ENCODE assay signal across 13 cellular contexts in the genomic region with DNA sequence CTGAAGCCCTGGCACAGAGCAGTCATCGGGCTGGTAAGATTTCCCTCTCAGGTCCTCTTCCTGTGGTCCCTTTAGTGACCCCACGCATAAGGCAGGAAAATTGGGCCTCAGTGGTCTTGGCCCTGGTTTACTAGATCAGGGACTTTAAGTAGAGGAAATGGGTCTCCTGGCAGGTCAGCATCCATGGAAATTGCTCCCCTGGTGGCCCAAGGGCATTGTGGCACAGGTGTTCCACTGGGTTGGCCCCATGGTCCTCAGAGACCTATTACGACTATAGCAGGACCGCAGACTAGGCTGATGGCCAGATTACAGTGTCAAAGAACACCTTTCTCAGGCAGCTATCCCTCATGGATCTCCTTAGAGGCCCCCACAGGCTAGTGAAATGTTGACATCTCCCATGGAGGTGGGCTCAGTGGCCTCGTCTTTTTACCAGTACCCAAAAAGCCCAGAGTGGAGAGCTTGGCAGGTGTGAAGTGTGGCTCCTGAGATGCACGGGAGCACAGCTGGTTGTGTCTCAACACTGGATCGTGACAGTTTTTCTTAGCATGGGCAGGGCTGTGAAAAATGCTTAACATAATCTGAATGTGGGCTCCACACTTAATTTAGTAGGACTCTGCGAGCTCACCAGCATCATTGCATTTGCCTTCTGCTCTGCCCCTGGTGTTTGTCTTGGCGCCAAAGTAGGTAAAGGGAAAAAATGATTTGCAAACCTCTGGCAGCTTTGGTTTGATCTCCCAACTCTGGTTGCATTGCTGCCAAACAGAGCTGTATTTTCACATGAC.
A peak's percentile ranks its signal among the peaks of the same experiment; 100 is the strongest.
DNase-seq lines count a peak whose midpoint lies in the region; ATAC-seq and TF ChIP-seq lines count a peak whose summit lies in the region.
"Had no signal": no experiment of that assay in that cellular context is flagged by ENCODE, and none has a peak within 500 bp of the region (broad histone marks: within the 10 kb centered on the region; RNA-seq: fewer than 3 reads in every experiment).

No MANE protein-coding gene starts in this region.

- no peaks in the 10 kb centered on the region for H3K27me3 ChIP-seq in RWPE2 (ENCODE audit: insufficient read depth, poor library complexity, severe bottlenecking)
- no peaks in the 10 kb centered on the region for H3K27me3 ChIP-seq in psoas muscle (ENCODE audit: insufficient read depth in 3 of 3, low read length in 2 of 3)

- TF ChIP-seq CTCF in 22Rv1 (IDR thresholded peaks at IDR 0.05) = no peak; the same call in 1 of the 2 replicates
- TF ChIP-seq CTCF in RWPE2 (IDR thresholded peaks at IDR 0.05; ENCODE audit: poor library complexity, severe bottlenecking) = no peak
- TF ChIP-seq CTCF in fibroblast of pulmonary artery (IDR thresholded peaks at IDR 0.05; ENCODE audit: low read length, missing control alignments) = no peak
- TF ChIP-seq CTCF in psoas muscle (IDR thresholded peaks at IDR 0.05) = no peak

- H3K9me3 ChIP-seq in RWPE2 (ENCODE audit: severe bottlenecking) (no peaks in the 10 kb centered on the region), psoas muscle (no peaks in the 10 kb centered on the region)

- H3K4me3 ChIP-seq in RWPE2 (ENCODE audit: severe bottlenecking) (no peak overlapping the region), fibroblast of pulmonary artery (replicated peaks; ENCODE audit: low read depth, low read length) (no peak overlapping the region), psoas muscle (no peak overlapping the region)

- intact Hi-C loops in psoas muscle (cut with DNase I) = no loop called here

- WGBS in psoas muscle, 3 donors = 46 to 73% (median 53%) methylated on average over 9 of the region's 9 CpGs

- H3K27ac ChIP-seq in 22Rv1 = peak overlapping the region; percentile 74
- peak overlapping the region; percentile 52 for H3K27ac ChIP-seq in RWPE2 (ENCODE audit: poor library complexity, severe bottlenecking)
- H3K27ac ChIP-seq in psoas muscle = peak overlapping the region; percentile 99
- H3K27ac ChIP-seq in caudate nucleus (ENCODE audit: low read depth, low read length) = no peak overlapping the region

- DNase-seq in RWPE2 (ENCODE audit: low spot score) = no peak
- DNase-seq in fibroblast of pulmonary artery (ENCODE audit: low read depth) = peak; percentile 36
- DNase-seq in psoas muscle = no peak
- no peak for DNase-seq in HPDE6-E6E7 (ENCODE audit: extremely low spot score)
- no peak for DNase-seq in caudate nucleus (lab: John Stamatoyannopoulos, UW)
- DNase-seq in NCI-H510A treated with DMSO at 0.1 percent for 48 hours (lab: John Stamatoyannopoulos, UW) = no peak
- DNase-seq: activated naive CD8-positive, alpha-beta T cell treated with anti-CD3 and anti-CD28 coated beads, Interleukin-2, amount 50 U/mL, for 24 hours; activated T-cell treated with anti-CD3 and anti-CD28 coated beads, Interleukin-2, amount 50 U/mL, for 1 hour; IMR-90; naive thymus-derived CD8-positive, alpha-beta T cell; NCI-H1105 treated with DMSO at 0.1 percent for 48 hours had no signal

- 0 out of 2 replicates have a peak, but pooled peaks cover 3% of the 10 kb centered on the region for H3K36me3 ChIP-seq in RWPE2 (ENCODE audit: low read depth)
- H3K36me3 ChIP-seq in psoas muscle (ENCODE audit: insufficient read depth in 1 of 2, low read depth in 1 of 2) = no peaks in the 10 kb centered on the region

- H3K4me1 ChIP-seq in RWPE2 (ENCODE audit: insufficient read depth, poor library complexity, severe bottlenecking) (peaks cover 27% of the 10 kb centered on the region), psoas muscle (peaks cover 100% of the 10 kb centered on the region)

- no peak for ATAC-seq in RWPE2 (ENCODE audit: low read depth)
- ATAC-seq in psoas muscle = peak in 2 of 4 donors; percentile 21 to 30
- no peak for ATAC-seq in GM21529 (IDR thresholded peaks at IDR 0.05; ENCODE audit: unreplicated experiment)
- ATAC-seq: activated naive CD8-positive, alpha-beta T cell treated with anti-CD3 and anti-CD28 coated beads, Interleukin-2, amount 50 U/mL, for 24 hours; naive thymus-derived CD8-positive, alpha-beta T cell had no signal
